ENCODE assay signal across 10 cellular contexts in the genomic region with DNA sequence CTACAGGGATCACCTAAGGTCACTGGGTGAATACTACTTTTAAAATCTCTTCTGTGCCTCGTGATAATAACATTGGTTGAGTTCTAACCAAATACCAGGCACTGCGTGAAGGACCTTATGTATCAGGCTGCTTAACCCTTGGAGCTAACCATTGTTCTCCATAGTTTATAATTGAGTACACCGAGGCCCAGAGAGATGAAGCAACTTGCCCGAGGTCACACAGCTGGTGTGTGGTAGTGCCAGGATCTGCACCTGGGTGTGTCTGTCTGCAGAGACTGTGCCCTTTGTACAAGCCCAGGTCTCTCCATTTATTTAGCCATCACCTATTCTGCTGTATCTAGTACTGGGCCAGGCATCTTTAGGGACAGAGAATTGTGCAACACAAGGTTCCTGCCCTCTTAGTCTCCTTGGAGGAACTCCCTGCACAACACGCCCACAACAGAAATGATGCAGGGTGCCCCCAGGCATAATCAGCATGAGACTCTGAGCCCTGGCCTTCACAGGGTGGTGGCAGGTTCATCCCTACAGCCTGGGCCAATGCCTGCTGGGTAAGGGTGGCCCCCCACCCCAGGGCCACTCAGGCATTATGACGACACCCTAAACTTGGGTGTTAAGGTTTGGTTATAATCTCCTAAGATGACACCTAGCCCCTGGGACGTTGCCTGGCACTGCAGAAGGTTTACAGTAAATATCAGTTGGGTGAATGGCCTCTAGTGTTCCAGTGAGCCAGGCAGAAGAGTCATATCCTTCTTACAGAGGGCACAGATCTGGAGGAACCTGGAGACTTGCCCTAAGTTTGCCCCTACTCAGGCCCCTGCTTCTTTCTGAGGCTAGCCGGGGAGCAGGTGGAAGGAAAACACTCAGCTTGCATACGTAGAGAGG. TPM values are rescaled to one million over a fixed set of nuclear protein-coding genes. Genes with fewer than 3 reads are reported as not detected.
DNase-seq lines count a peak whose midpoint lies in the region; ATAC-seq and TF ChIP-seq lines count a peak whose summit lies in the region.
"Had no signal": no experiment of that assay in that cellular context is flagged by ENCODE, and none has a peak within 500 bp of the region (broad histone marks: within the 10 kb centered on the region; RNA-seq: fewer than 3 reads in every experiment).

No MANE protein-coding gene starts in this region.

- no peaks in the 10 kb centered on the region for H3K36me3 Mint-ChIP-seq in activated CD8-positive, alpha-beta T cell treated with anti-CD3 and anti-CD28 coated beads for 36 hours (ENCODE audit: low read depth)

- intact Hi-C loops in activated CD8-positive, alpha-beta T cell treated with anti-CD3 and anti-CD28 coated beads for 36 hours (cut with micrococcal nuclease) = no loop called here
- intact Hi-C loops in Right ventricle myocardium superior (cut with DNase I) = no loop called here

- H3K27me3 Mint-ChIP-seq in activated CD8-positive, alpha-beta T cell treated with anti-CD3 and anti-CD28 coated beads for 36 hours = no peaks in the 10 kb centered on the region
- peaks cover 16% of the 10 kb centered on the region for H3K27me3 Mint-ChIP-seq in stimulated activated naive CD8-positive, alpha-beta T cell treated with anti-CD3 and anti-CD28 coated beads, Interleukin-15, amount 100 ng/mL, for 72 hours

- no peaks in the 10 kb centered on the region for H3K9me3 Mint-ChIP-seq in activated CD8-positive, alpha-beta T cell treated with anti-CD3 and anti-CD28 coated beads for 36 hours
- H3K9me3 Mint-ChIP-seq in stimulated activated naive CD8-positive, alpha-beta T cell treated with anti-CD3 and anti-CD28 coated beads, Interleukin-15, amount 100 ng/mL, for 72 hours = no peaks in the 10 kb centered on the region

- no peak overlapping the region for H3K4me3 Mint-ChIP-seq in activated CD8-positive, alpha-beta T cell treated with anti-CD3 and anti-CD28 coated beads for 36 hours
- H3K4me3 Mint-ChIP-seq in stimulated activated naive CD8-positive, alpha-beta T cell treated with anti-CD3 and anti-CD28 coated beads, Interleukin-15, amount 100 ng/mL, for 72 hours = no peak overlapping the region

- no peak for TF ChIP-seq CTCF in activated CD8-positive, alpha-beta T cell treated with anti-CD3 and anti-CD28 coated beads for 36 hours (IDR thresholded peaks at IDR 0.05)

- H3K4me1 Mint-ChIP-seq in activated CD8-positive, alpha-beta T cell treated with anti-CD3 and anti-CD28 coated beads for 36 hours (ENCODE audit: low read depth) = no peaks in the 10 kb centered on the region
- H3K4me1 Mint-ChIP-seq in stimulated activated naive CD8-positive, alpha-beta T cell treated with anti-CD3 and anti-CD28 coated beads, Interleukin-15, amount 100 ng/mL, for 72 hours = peaks cover 5% of the 10 kb centered on the region

- POLR2A ChIA-PET in activated CD8-positive, alpha-beta T cell treated with anti-CD3 and anti-CD28 coated beads for 36 hours (lab: Charles Lee) = interaction anchor here (1.2 kb wide), 1 partner anchor 10 kb away, joined by 3 read pairs; no protein-coding TSS in a partner anchor

- DNase-seq in H4 (ENCODE audit: low spot score) = peak; percentile 54
- no peak for DNase-seq in activated CD8-positive, alpha-beta T cell treated with anti-CD3 and anti-CD28 coated beads for 36 hours
- peak; percentile 45 for DNase-seq in Right ventricle myocardium superior
- DNase-seq in skeletal muscle cell (ENCODE audit: low read depth) = no peak
- no peak for DNase-seq in retina
- DNase-seq in NCI-H748 treated with DMSO at 0.1 percent for 48 hours (lab: John Stamatoyannopoulos, UW) = no peak
- DNase-seq in stimulated activated naive CD8-positive, alpha-beta T cell treated with anti-CD3 and anti-CD28 coated beads, Interleukin-15, amount 100 ng/mL, for 72 hours = no peak
- no peak for DNase-seq in NCI-H2171 treated with DMSO at 0.1 percent for 48 hours (lab: John Stamatoyannopoulos, UW)
- DNase-seq: DND-41, NCI-H510A had no signal

- peak overlapping the region; percentile 17 for H3K4me3 ChIP-seq in skeletal muscle cell (ENCODE audit: low read depth, low read length)

- CTCF ChIA-PET in activated CD8-positive, alpha-beta T cell treated with anti-CD3 and anti-CD28 coated beads for 36 hours (lab: Charles Lee) = interaction anchor here (2.2 kb wide), 1 partner anchor 40 kb away, joined by 5 read pairs; no protein-coding TSS in a partner anchor

- peak; percentile 20 for ATAC-seq in activated CD8-positive, alpha-beta T cell treated with anti-CD3 and anti-CD28 coated beads for 36 hours
- ATAC-seq in Right ventricle myocardium superior (ENCODE audit: poor library complexity) = peak; percentile 45
- ATAC-seq in stimulated activated naive CD8-positive, alpha-beta T cell treated with anti-CD3 and anti-CD28 coated beads, Interleukin-15, amount 100 ng/mL, for 72 hours = no peak

- no peak overlapping the region for H3K27ac Mint-ChIP-seq in activated CD8-positive, alpha-beta T cell treated with anti-CD3 and anti-CD28 coated beads for 36 hours
- no peak overlapping the region for H3K27ac Mint-ChIP-seq in stimulated activated naive CD8-positive, alpha-beta T cell treated with anti-CD3 and anti-CD28 coated beads, Interleukin-15, amount 100 ng/mL, for 72 hours

RNA-seq across cellular contexts. Expression of gene UNC5B, which starts 31.6 kb away (rescaled TPM):
- 6.8 and 7.1 TPM in 2 replicates for total RNA-seq in H4 (2014; rRNA removed; shearing (Covaris generic))
- under 1 TPM; 0.07 TPM for total RNA-seq in activated CD8-positive, alpha-beta T cell treated with anti-CD3 and anti-CD28 coated beads for 36 hours
- 12.2 TPM for total RNA-seq in Right ventricle myocardium superior

Comparison
In these comparisons a context has a peak if more than half of its experiments do, and no peak if none do; other contexts are left out.
1. DNase-seq: peak in H4 (single experiment) and Right ventricle myocardium superior (single experiment); none in activated CD8-positive, alpha-beta T cell treated with anti-CD3 and anti-CD28 coated beads for 36 hours (single experiment), skeletal muscle cell (single experiment), retina (single experiment), NCI-H748 treated with DMSO at 0.1 percent for 48 hours (single experiment), stimulated activated naive CD8-positive, alpha-beta T cell treated with anti-CD3 and anti-CD28 coated beads, Interleukin-15, amount 100 ng/mL, for 72 hours (0 of 2) and NCI-H2171 treated with DMSO at 0.1 percent for 48 hours (single experiment).